17 cellular contexts compared by ENCODE assay signal in genomic region chr1:181219938-181220337, GRCh38.
DNase-seq lines count a peak whose midpoint lies in the region; ATAC-seq, FAIRE-seq and TF ChIP-seq lines count a peak whose summit lies in the region.
"Had no signal": no experiment of that assay in that cellular context is flagged by ENCODE, and none has a peak within 500 bp of the region (broad histone marks: within the 10 kb centered on the region; RNA-seq: fewer than 3 reads in every experiment).

No MANE protein-coding gene starts in this region.

- POLR2A ChIA-PET in K562 (lab: Yijun Ruan, JAX): interaction anchor here (0.9 kb wide), 1 partner anchor 38 kb away, joined by 3 read pairs; no protein-coding TSS in a partner anchor

- peaks cover 8% of the 10 kb centered on the region for H3K9me3 Mint-ChIP-seq in activated naive CD8-positive, alpha-beta T cell treated with anti-CD3 and anti-CD28 coated beads, Interleukin-2, amount 50 U/mL, for 24 hours
- H3K9me3 Mint-ChIP-seq in activated naive CD8-positive, alpha-beta T cell treated with anti-CD3 and anti-CD28 coated beads for 36 hours: peaks cover 4% of the 10 kb centered on the region

- H3K4me2 ChIP-seq in K562 (ENCODE audit: insufficient read depth, low read length): no peak overlapping the region
- H3K4me2 ChIP-seq: GM23338, KMS-11 had no signal

- H3K4me3 Mint-ChIP-seq in activated naive CD8-positive, alpha-beta T cell treated with anti-CD3 and anti-CD28 coated beads, Interleukin-2, amount 50 U/mL, for 24 hours: no peak overlapping the region
- H3K4me3 Mint-ChIP-seq in activated naive CD8-positive, alpha-beta T cell treated with anti-CD3 and anti-CD28 coated beads for 36 hours: no peak overlapping the region
- H3K4me3 Mint-ChIP-seq: B cell; CD4-positive, CD25-positive, alpha-beta regulatory T cell; GM23338 had no signal

- no peaks in the 10 kb centered on the region for H3K4me1 Mint-ChIP-seq in activated naive CD8-positive, alpha-beta T cell treated with anti-CD3 and anti-CD28 coated beads, Interleukin-2, amount 50 U/mL, for 24 hours
- no peaks in the 10 kb centered on the region for H3K4me1 Mint-ChIP-seq in activated naive CD8-positive, alpha-beta T cell treated with anti-CD3 and anti-CD28 coated beads for 36 hours
- H3K4me1 Mint-ChIP-seq: B cell; CD4-positive, CD25-positive, alpha-beta regulatory T cell had no signal

- no peaks in the 10 kb centered on the region for H3K36me3 Mint-ChIP-seq in activated naive CD8-positive, alpha-beta T cell treated with anti-CD3 and anti-CD28 coated beads, Interleukin-2, amount 50 U/mL, for 24 hours (ENCODE audit: low read depth)
- H3K36me3 Mint-ChIP-seq in activated naive CD8-positive, alpha-beta T cell treated with anti-CD3 and anti-CD28 coated beads for 36 hours: no peaks in the 10 kb centered on the region
- H3K36me3 Mint-ChIP-seq: CD4-positive, CD25-positive, alpha-beta regulatory T cell had no signal

- H3K4me3 ChIP-seq in K562 (no peak overlapping the region), fibroblast of mammary gland (ENCODE audit: control insufficient read depth, low read depth, low read length) (no peak overlapping the region)
- H3K4me3 ChIP-seq: GM23338 had no signal

- no peaks in the 10 kb centered on the region for H4K20me1 ChIP-seq in K562 (replicated peaks; ENCODE audit: control insufficient read depth, insufficient read depth, low read length)

- H3K27ac Mint-ChIP-seq in activated naive CD8-positive, alpha-beta T cell treated with anti-CD3 and anti-CD28 coated beads, Interleukin-2, amount 50 U/mL, for 24 hours: no peak overlapping the region
- H3K27ac Mint-ChIP-seq in activated naive CD8-positive, alpha-beta T cell treated with anti-CD3 and anti-CD28 coated beads for 36 hours: no peak overlapping the region
- H3K27ac Mint-ChIP-seq: B cell; CD4-positive, CD25-positive, alpha-beta regulatory T cell; GM23338 had no signal

- intact Hi-C loops in K562 (cut with micrococcal nuclease): no loop called here

- no peak for TF ChIP-seq RAD21 in K562 (CRISPR knock-in tag; conservative IDR thresholded peaks at IDR 0.05 in 1 of 2, IDR thresholded peaks at IDR 0.05 in 1 of 2)

- no peak overlapping the region for H3K9ac ChIP-seq in K562 (ENCODE audit: insufficient read depth in 1 of 2, low read depth in 2 of 2, low read length in 2 of 2)
- H3K9ac ChIP-seq: KMS-11 had no signal

- peak; percentile 15 for FAIRE-seq in K562 (lab: Jason Lieb, UNC)

- no peak for DNase-seq in activated naive CD8-positive, alpha-beta T cell treated with anti-CD3 and anti-CD28 coated beads, Interleukin-2, amount 50 U/mL, for 24 hours
- DNase-seq in activated naive CD8-positive, alpha-beta T cell treated with anti-CD3 and anti-CD28 coated beads for 36 hours: no peak
- DNase-seq in K562 (ENCODE audit: extremely low read depth in 1 of 4, low spot score in 3 of 4) (no peak), fibroblast of mammary gland (ENCODE audit: low read depth) (peak; percentile 28), T1000 (lab: John Stamatoyannopoulos, UW) (no peak), HT-29 (ENCODE audit: low spot score) (no peak)
- DNase-seq: CD4-positive, CD25-positive, alpha-beta regulatory T cell; NCI-H1092 treated with DMSO at 0.1 percent for 48 hours; NCI-H1694; NCI-H345; NCI-H526 had no signal

- ATAC-seq in activated naive CD8-positive, alpha-beta T cell treated with anti-CD3 and anti-CD28 coated beads, Interleukin-2, amount 50 U/mL, for 24 hours: peak; percentile 27
- ATAC-seq in K562: no peak
- ATAC-seq in GM19035 (IDR thresholded peaks at IDR 0.05; ENCODE audit: unreplicated experiment): no peak
- ATAC-seq in GM18870 (IDR thresholded peaks at IDR 0.05; ENCODE audit: unreplicated experiment): no peak
- ATAC-seq: GM23338 had no signal

- peaks cover 5% of the 10 kb centered on the region for H3K27me3 Mint-ChIP-seq in activated naive CD8-positive, alpha-beta T cell treated with anti-CD3 and anti-CD28 coated beads, Interleukin-2, amount 50 U/mL, for 24 hours
- H3K27me3 Mint-ChIP-seq in activated naive CD8-positive, alpha-beta T cell treated with anti-CD3 and anti-CD28 coated beads for 36 hours: peaks cover 3% of the 10 kb centered on the region

- no peaks in the 10 kb centered on the region for H3K4me1 ChIP-seq in K562 (replicated peaks in 1 of 2; ENCODE audit: control insufficient read depth in 2 of 2, insufficient read depth in 2 of 2, low read length in 2 of 2)

- CTCF ChIA-PET in K562 (lab: Yijun Ruan, JAX; ENCODE audit: low intra/inter-chr PET ratio): interaction anchor here (1.3 kb wide), 1 partner anchor 31 kb away, joined by 3 read pairs; no protein-coding TSS in a partner anchor

- no peak for TF ChIP-seq EP300 in K562 (IDR thresholded peaks at IDR 0.05; ENCODE audit: low read length)

- no peaks in the 10 kb centered on the region for H3K36me3 ChIP-seq in K562 (ENCODE audit: control insufficient read depth, insufficient read depth, low read length)

- H3K9me3 ChIP-seq in K562 (replicated peaks; ENCODE audit: control insufficient read depth, insufficient read depth, low read depth, low read length): no peaks in the 10 kb centered on the region

- in situ Hi-C loops in K562 (cut with MboI): no loop called here

- H3K27me3 ChIP-seq in K562 (ENCODE audit: control insufficient read depth in 2 of 2, insufficient read depth in 2 of 2, low read length in 2 of 2): peaks cover 11 to 33% of the 10 kb centered on the region in 2 experiments

- no peak overlapping the region for H2AFZ ChIP-seq in K562 (ENCODE audit: low read depth, low read length)
- H2AFZ ChIP-seq: GM23338 had no signal

- no peak overlapping the region for H3K27ac ChIP-seq in K562 (ENCODE audit: extremely low read depth, low read depth, low read length)
- H3K27ac ChIP-seq: 22Rv1, KMS-11 had no signal

- no peaks in the 10 kb centered on the region for H3K9me1 ChIP-seq in K562 (ENCODE audit: control insufficient read depth, insufficient read depth, low read length)

- no TSS peak for BruUV-seq in K562 (replicated peaks; lab: Mats Ljungman, UMichigan)

- TF ChIP-seq CTCF in K562 (IDR thresholded peaks at IDR 0.05 in 2 of 3, conservative IDR thresholded peaks at IDR 0.05 in 1 of 3; ENCODE audit: insufficient read depth in 2 of 3, low read depth in 1 of 3, low read length in 3 of 3): no peak
- no peak for TF ChIP-seq CTCF in fibroblast of mammary gland (conservative IDR thresholded peaks at IDR 0.05; ENCODE audit: control insufficient read depth, insufficient read depth, low read depth, low read length)

- 2% methylated on average over 4 of the region's 4 CpGs for WGBS in K562 (ENCODE audit: insufficient coverage, low coverage, missing lambda C conversion rate)

- no peaks in the 10 kb centered on the region for H3K79me2 ChIP-seq in K562 (ENCODE audit: control insufficient read depth, insufficient read depth, low read length)

- TF ChIP-seq POLR2A in K562 (conservative IDR thresholded peaks at IDR 0.05): no peak

TF ChIP-seq in K562, 482 proteins besides CTCF, POLR2A, EP300 and RAD21 (continues in another document):
- TF ChIP-seq PHB2 (IDR thresholded peaks at IDR 0.05; ENCODE audit: low read depth) (no peak), THAP12 (CRISPR knock-in tag; IDR thresholded peaks at IDR 0.05) (no peak), ZBTB7A (IDR thresholded peaks at IDR 0.05; ENCODE audit: borderline replicate concordance, control insufficient read depth, low read depth, low read length) (no peak), LCOR (CRISPR knock-in tag; IDR thresholded peaks at IDR 0.05) (no peak), ARID4B (CRISPR knock-in tag; IDR thresholded peaks at IDR 0.05) (no peak), ETV1 (tag; conservative IDR thresholded peaks at IDR 0.05; ENCODE audit: low read depth) (no peak)
